Comparison of ENCODE assay signal across 19 cellular contexts in genomic region chr20:7608246-7608645, GRCh38.
DNase-seq lines count a peak whose midpoint lies in the region; TF ChIP-seq lines count a peak whose summit lies in the region.
"Had no signal": no experiment of that assay in that cellular context is flagged by ENCODE, and none has a peak within 500 bp of the region (broad histone marks: within the 10 kb centered on the region; RNA-seq: fewer than 3 reads in every experiment).

No MANE protein-coding gene starts in this region.

- no peaks in the 10 kb centered on the region for H3K4me1 Mint-ChIP-seq in neural crest cell
- H3K4me1 Mint-ChIP-seq: natural killer cell had no signal

- H3K36me3 ChIP-seq in GM23248 (ENCODE audit: low read depth), result no peaks in the 10 kb centered on the region
- H3K36me3 ChIP-seq: gastrocnemius medialis, lower lobe of right lung, thoracic aorta had no signal

- no peaks in the 10 kb centered on the region for H3K9me3 ChIP-seq in GM23248 (ENCODE audit: low read depth)
- H3K9me3 ChIP-seq: gastrocnemius medialis, lower lobe of right lung, psoas muscle, thoracic aorta had no signal

- TF ChIP-seq CTCF in epithelial cell of esophagus (IDR thresholded peaks at IDR 0.05; ENCODE audit: insufficient read depth, low read depth, low read length, missing control alignments), result no peak
- TF ChIP-seq CTCF in neural crest cell (conservative IDR thresholded peaks at IDR 0.05), result no peak

- H3K9ac ChIP-seq in GM23248, result no peak overlapping the region

- H3K4me3 Mint-ChIP-seq in neural crest cell, result no peak overlapping the region
- H3K4me3 Mint-ChIP-seq: natural killer cell had no signal

- DNase-seq in GM23248, result peak; percentile 34
- DNase-seq in RKO (ENCODE audit: low spot score), result peak; percentile 9
- peak; percentile 20 for DNase-seq in epithelial cell of esophagus (ENCODE audit: low read depth)
- DNase-seq in neural crest cell (ENCODE audit: low read depth, low spot score), result peak; percentile 15
- DNase-seq in activated CD8-positive, alpha-beta memory T cell treated with anti-CD3 and anti-CD28 coated beads for 24 hours, result no peak
- DNase-seq in activated CD4-positive, CD25-positive, alpha-beta regulatory T cell treated with anti-CD3 and anti-CD28 coated beads, Interleukin-2, amount 50 U/mL, for 72 hours, result no peak
- DNase-seq in dedifferentiated amniotic fluid mesenchymal stem cell (ENCODE audit: extremely low spot score), result no peak
- DNase-seq: activated CD4-positive, alpha-beta T cell treated with anti-CD3 and anti-CD28 coated beads for 1 hour; activated gamma-delta T cell; amniotic stem cell; C1 segment of cervical spinal cord; gastrocnemius medialis; lower lobe of right lung; natural killer cell; NCI-H1694 treated with DMSO at 0.1 percent for 48 hours; NCI-H446 treated with DMSO at 0.1 percent for 48 hours; psoas muscle; SIG-M5 had no signal

- H3K9me3 Mint-ChIP-seq in neural crest cell, result no peaks in the 10 kb centered on the region

- no peak overlapping the region for H3K27ac Mint-ChIP-seq in neural crest cell (ENCODE audit: unreplicated experiment)
- H3K27ac Mint-ChIP-seq: natural killer cell had no signal

- 2 to 4% methylated on average over 2 of the region's 2 CpGs for WGBS in GM23248 (ENCODE audit: low coverage in 1 of 2, low lambda C conversion rate in 2 of 2, missing lambda C conversion rate in 2 of 2), 2 experiments

- H3K4me2 ChIP-seq in GM23248 (ENCODE audit: unreplicated experiment), result no peak overlapping the region

- no peaks in the 10 kb centered on the region for H3K4me1 ChIP-seq in GM23248 (ENCODE audit: insufficient read depth)
- H3K4me1 ChIP-seq: gastrocnemius medialis, lower lobe of right lung, psoas muscle had no signal

- H3K27me3 Mint-ChIP-seq in neural crest cell (ENCODE audit: low read depth), result peaks cover 42% of the 10 kb centered on the region

- H3K4me3 ChIP-seq in GM23248 (no peak overlapping the region), epithelial cell of esophagus (ENCODE audit: low read length) (no peak overlapping the region)
- H3K4me3 ChIP-seq: gastrocnemius medialis, lower lobe of right lung, psoas muscle, thoracic aorta had no signal

- in situ Hi-C loops in GM23248 (cut with MboI), result no loop called here

- H3K9me2 ChIP-seq in GM23248 (ENCODE audit: insufficient read depth), result no peaks in the 10 kb centered on the region

- H3K27me3 ChIP-seq in GM23248 (replicated peaks; ENCODE audit: insufficient read depth), result no peaks in the 10 kb centered on the region
- H3K27me3 ChIP-seq: gastrocnemius medialis had no signal

- H2AFZ ChIP-seq in GM23248, result no peak overlapping the region

- no peaks in the 10 kb centered on the region for H3K36me3 Mint-ChIP-seq in neural crest cell (ENCODE audit: low read depth)
- H3K36me3 Mint-ChIP-seq: natural killer cell had no signal

- no peak overlapping the region for H3K27ac ChIP-seq in GM23248
- H3K27ac ChIP-seq: gastrocnemius medialis, lower lobe of right lung, psoas muscle, thoracic aorta had no signal

- H3F3A ChIP-seq in GM23248 (ENCODE audit: insufficient read depth), result no peaks in the 10 kb centered on the region

- H4K20me1 ChIP-seq in GM23248 (ENCODE audit: insufficient read depth), result no peaks in the 10 kb centered on the region

- H3K79me2 ChIP-seq in GM23248 (ENCODE audit: insufficient read depth), result no peaks in the 10 kb centered on the region

Comparison
In these comparisons a context has a peak if more than half of its experiments do, and no peak if none do; other contexts are left out.
1. DNase-seq: peak in GM23248 (single experiment), RKO (single experiment), epithelial cell of esophagus (single experiment) and neural crest cell (single experiment); none in activated CD8-positive, alpha-beta memory T cell treated with anti-CD3 and anti-CD28 coated beads for 24 hours (single experiment), activated CD4-positive, CD25-positive, alpha-beta regulatory T cell treated with anti-CD3 and anti-CD28 coated beads, Interleukin-2, amount 50 U/mL, for 72 hours (single experiment) and dedifferentiated amniotic fluid mesenchymal stem cell (single experiment).